22 cellular contexts compared by ENCODE assay signal in genomic region chr2:12069139-12069538, GRCh38.
"Had no signal": no experiment of that assay in that cellular context is flagged by ENCODE, and none has a peak within 500 bp of the region (broad histone marks: within the 10 kb centered on the region; RNA-seq: fewer than 3 reads in every experiment).

No MANE protein-coding gene starts in this region.

- ATAC-seq: PC-3 had no signal

- H3K4me3 ChIP-seq: Peyer's patch, SJSA1 had no signal

- H3K27ac ChIP-seq: Peyer's patch, SJSA1 had no signal

- H3K36me3 ChIP-seq: Peyer's patch, SJSA1 had no signal

- DNase-seq: Kasumi-1, MM.1S, MV-4-11, NCI-H1105, NCI-H1417 treated with DMSO at 0.1 percent for 48 hours, NCI-H1436 treated with DMSO at 0.1 percent for 48 hours, NCI-H1694 treated with DMSO at 0.1 percent for 48 hours, NCI-H2081, NCI-H2227 treated with DMSO at 0.1 percent for 48 hours, NCI-H446, NCI-H510A treated with DMSO at 0.1 percent for 48 hours, NCI-H524 treated with DMSO at 0.1 percent for 48 hours, NCI-H526 treated with DMSO at 0.1 percent for 48 hours, OCI-M1, PC-3, Peyer's patch, Right ventricle myocardium superior, RPMI8226, SHP77 treated with DMSO at 0.1 percent for 48 hours, SW 1271, T-helper 1 cell had no signal

- H3K9me3 ChIP-seq: Peyer's patch, SJSA1 had no signal

- H3K4me1 ChIP-seq: Peyer's patch had no signal

- H3K27me3 ChIP-seq: Peyer's patch, SJSA1 had no signal
